Comparison of ENCODE assay signal across 8 cellular contexts in the genomic region with DNA sequence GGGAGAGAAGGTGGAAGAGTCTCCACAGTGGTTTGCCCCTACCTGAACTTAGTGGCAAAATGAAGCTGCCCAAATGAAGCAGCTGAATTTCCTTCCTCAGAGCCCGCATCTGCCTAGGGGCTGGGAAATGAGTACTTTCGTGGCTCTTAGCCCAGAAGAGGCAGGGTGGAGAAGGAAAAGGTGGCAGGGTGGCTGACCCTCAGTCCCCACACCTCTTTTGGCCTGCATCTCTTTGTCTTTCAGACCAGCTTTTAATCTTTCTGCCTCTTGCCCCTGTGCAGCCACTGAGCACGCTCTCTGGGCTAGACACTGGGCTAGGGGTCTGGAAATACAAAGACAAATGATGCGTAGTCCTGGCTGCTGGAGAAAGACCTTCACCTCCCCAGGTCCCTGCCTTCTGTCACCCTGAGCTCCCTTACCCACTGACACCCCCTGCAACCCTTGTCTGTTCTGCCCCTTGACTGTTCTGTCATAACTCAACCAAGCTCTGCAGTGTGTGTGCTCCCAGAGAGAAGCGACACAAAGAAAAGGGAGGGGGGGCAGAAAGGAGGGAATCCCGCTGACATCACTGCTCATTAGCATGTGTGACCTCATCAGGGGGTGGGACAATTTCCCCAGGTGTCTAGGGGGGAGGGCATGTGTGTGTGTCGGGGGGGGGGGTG. TPM values are rescaled to one million over a fixed set of nuclear protein-coding genes. Genes with fewer than 3 reads are reported as not detected.
DNase-seq lines count a peak whose midpoint lies in the region; ATAC-seq and TF ChIP-seq lines count a peak whose summit lies in the region.

No MANE protein-coding gene starts in this region.

- no peak for TF ChIP-seq RAD21 in SK-N-SH (IDR thresholded peaks at IDR 0.05; ENCODE audit: low read length)

- POLR2A ChIA-PET in HEK293 (lab: Yijun Ruan, JAX): interaction anchor here (0.5 to 1.6 kb wide), 6 partner anchors 11 to 1253 kb away, joined by 3 to 10 read pairs (median 4); a partner anchor contains a TSS
- POLR2A ChIA-PET in SK-N-SH (lab: Yijun Ruan, JAX): interaction anchor here (0.6 to 2.2 kb wide), 5 partner anchors 9 to 1548 kb away, joined by 3 to 11 read pairs (median 4); a partner anchor contains a TSS

- H3K9ac ChIP-seq in SK-N-SH (no peak overlapping the region), parathyroid adenoma (no peak overlapping the region)

- H2AFZ ChIP-seq in SK-N-SH (ENCODE audit: low read depth): no peak overlapping the region
- H2AFZ ChIP-seq in parathyroid adenoma: peak overlapping the region; percentile 61

- TF ChIP-seq EP300 in SK-N-SH (IDR thresholded peaks at IDR 0.05; ENCODE audit: borderline replicate concordance in 1 of 2, low read depth in 1 of 2, low read length in 1 of 2): no peak

- no peaks in the 10 kb centered on the region for H3K9me3 ChIP-seq in HEK293 (ENCODE audit: control insufficient read depth, insufficient read depth, low read depth, low read length)
- H3K9me3 ChIP-seq in SK-N-SH: no peaks in the 10 kb centered on the region
- H3K9me3 ChIP-seq in parathyroid adenoma (ENCODE audit: control insufficient read depth, low read length): no peaks in the 10 kb centered on the region
- H3K9me3 ChIP-seq in MG63: no peaks in the 10 kb centered on the region

- no peaks in the 10 kb centered on the region; the same call in 1 of the 2 replicates for H3K79me2 ChIP-seq in SK-N-SH (ENCODE audit: insufficient read depth)
- H3K79me2 ChIP-seq in parathyroid adenoma: peaks cover 10% of the 10 kb centered on the region

- H3K4me1 ChIP-seq in HEK293 (ENCODE audit: control insufficient read depth, insufficient read depth, low read length): peaks cover 6% of the 10 kb centered on the region
- H3K4me1 ChIP-seq in SK-N-SH (ENCODE audit: control insufficient read depth in 1 of 2, insufficient read depth in 2 of 2, low read depth in 1 of 2, low read length in 1 of 2): peaks cover under 1 to 39% of the 10 kb centered on the region in 2 experiments; a peak in 1 of 4 replicates
- H3K4me1 ChIP-seq in parathyroid adenoma: peaks cover 32% of the 10 kb centered on the region

- H3K27me3 ChIP-seq in SK-N-SH (ENCODE audit: insufficient read depth): no peaks in the 10 kb centered on the region
- no peaks in the 10 kb centered on the region for H3K27me3 ChIP-seq in parathyroid adenoma (ENCODE audit: control insufficient read depth, insufficient read depth, low read length)
- H3K27me3 ChIP-seq in MG63: no peaks in the 10 kb centered on the region

- whole genome bisulfite sequencing in SK-N-SH (ENCODE audit: low lambda C conversion rate): 68% methylated on average over 7 of the region's 7 CpGs

- no peaks in the 10 kb centered on the region for H3K9me2 ChIP-seq in SK-N-SH

- H3K36me3 Mint-ChIP-seq in immature natural killer cell: peaks cover 7 to 16% (median 10%) of the 10 kb centered on the region in 3 donors

- no peak overlapping the region for H3K27ac ChIP-seq in HEK293 (ENCODE audit: extremely low read depth, low read depth, low read length)
- H3K27ac ChIP-seq in SK-N-SH (ENCODE audit: low read depth in 2 of 2, low read length in 1 of 2): peak overlapping the region in 1 of 2 experiments; percentile 69; a peak in 1 of 4 replicates
- H3K27ac ChIP-seq in parathyroid adenoma: peak overlapping the region; percentile 94

- TF ChIP-seq CTCF in HEK293 (tag by site-specific recombination; IDR thresholded peaks at IDR 0.05) (no peak), SK-N-SH (IDR thresholded peaks at IDR 0.05) (no peak), parathyroid adenoma (IDR thresholded peaks at IDR 0.05) (no peak)

- no peaks in the 10 kb centered on the region for H3K9me3 Mint-ChIP-seq in immature natural killer cell

- DNase-seq in ACHN (peak; percentile 17), SK-N-SH (peak; percentile 87), immature natural killer cell (no peak), MG63 (no peak)

- peaks cover 30 to 37% of the 10 kb centered on the region in 2 donors for H3K4me1 Mint-ChIP-seq in immature natural killer cell

- H3K27ac Mint-ChIP-seq in immature natural killer cell: peak overlapping the region in 1 of 6 donors; percentile 3

- CTCF ChIA-PET in HEK293 (lab: Yijun Ruan, JAX): interaction anchor here (0.9 to 5.2 kb wide), 9 partner anchors 10 to 326 kb away, joined by 3 to 55 read pairs (median 5); a partner anchor contains a TSS
- CTCF ChIA-PET in SK-N-SH (lab: Yijun Ruan, JAX): interaction anchor here (0.6 to 13.0 kb wide), 11 partner anchors 10 to 1450 kb away, joined by 3 to 96 read pairs (median 5); a partner anchor contains a TSS

- H3K27me3 Mint-ChIP-seq in immature natural killer cell (ENCODE audit: low read depth in 3 of 3): peaks cover 6 to 18% (median 14%) of the 10 kb centered on the region in 3 donors

- peaks cover 4% of the 10 kb centered on the region for H3F3A ChIP-seq in SK-N-SH (replicated peaks; ENCODE audit: insufficient read depth)

- in situ Hi-C loops in ACHN (cut with HindIII; ENCODE audit: low pct_ligation_motif_present, low pct_unique_long_range_greater_than_20kb, low sequenced_read_pairs): no loop called here

- H3K4me3 ChIP-seq in HEK293 (ENCODE audit: low read depth, low read length) (no peak overlapping the region), SK-N-SH (ENCODE audit: low read depth in 2 of 2, low read length in 1 of 2) (no peak overlapping the region), parathyroid adenoma (ENCODE audit: low read depth, low read length) (no peak overlapping the region), MG63 (no peak overlapping the region)

- peaks cover 0 to 18% of the 10 kb centered on the region in 2 experiments; a peak in 2 of 3 replicates for H3K36me3 ChIP-seq in HEK293 (ENCODE audit: control insufficient read depth in 2 of 2, insufficient read depth in 1 of 2, low read length in 2 of 2)
- H3K36me3 ChIP-seq in SK-N-SH (replicated peaks in 1 of 2; ENCODE audit: control insufficient read depth in 1 of 2, insufficient read depth in 2 of 2, low read length in 1 of 2): peaks cover 6 to 10% of the 10 kb centered on the region in 2 experiments
- H3K36me3 ChIP-seq in parathyroid adenoma (ENCODE audit: control insufficient read depth, insufficient read depth, low read length): no peaks in the 10 kb centered on the region
- no peaks in the 10 kb centered on the region for H3K36me3 ChIP-seq in MG63

- H3K4me2 ChIP-seq in SK-N-SH: no peak overlapping the region
- peak overlapping the region; percentile 41 for H3K4me2 ChIP-seq in parathyroid adenoma (ENCODE audit: low read length)

- no peaks in the 10 kb centered on the region for H4K20me1 ChIP-seq in SK-N-SH (ENCODE audit: insufficient read depth)

- H3K4me3 Mint-ChIP-seq in immature natural killer cell: no peak overlapping the region

- ATAC-seq in esophagus mucosa: peak; percentile 41
- ATAC-seq in GM18502 (IDR thresholded peaks at IDR 0.05; ENCODE audit: poor library complexity, unreplicated experiment): no peak

TF ChIP-seq in HEK293, 187 proteins besides CTCF, POLR2A, EP300 and RAD21 (continues in another document):
- TF ChIP-seq ZIC2 (tag by site-specific recombination; IDR thresholded peaks at IDR 0.05) (peak; percentile 78), ZNF600 (tag by site-specific recombination; IDR thresholded peaks at IDR 0.05) (peak; percentile 82)

TF ChIP-seq in SK-N-SH, 30 proteins besides CTCF, POLR2A, EP300 and RAD21 (continues in another document):
- no peak for TF ChIP-seq ELF1 (IDR thresholded peaks at IDR 0.05)
- peak; percentile 49; the same call in 1 of the 2 replicates for TF ChIP-seq MXI1 (IDR thresholded peaks at IDR 0.05; ENCODE audit: low read depth, low read length)
- TF ChIP-seq TEAD4 (IDR thresholded peaks at IDR 0.05; ENCODE audit: borderline replicate concordance, insufficient read depth): no peak

RNA-seq across cellular contexts. Expression of a gene that starts 0.4 kb away (rescaled TPM):
- 0.26 and 0.36 TPM in 2 replicates for polyA plus RNA-seq in SK-N-SH (2012; rRNA removed)
- polyA plus RNA-seq in SK-N-SH (2012; cell fraction: cytosol; rRNA removed): 0.12 and 0.17 TPM in 2 replicates
- 1.2 TPM in 2 replicates for polyA plus RNA-seq in SK-N-SH (2012; cell fraction: nucleus; rRNA removed)
- total RNA-seq in esophagus mucosa: 0.32 TPM
- under 1 TPM; 0.22 to 0.74 (median 0.66) TPM for polyA plus RNA-seq in immature natural killer cell
- not detected in 2 replicates for total RNA-seq in MG63 (2014; rRNA removed; shearing (Covaris generic); ENCODE audit: low replicate concordance)

RNA-seq across cellular contexts. Expression of a gene that starts 11.1 kb away (rescaled TPM):
- polyA plus RNA-seq in SK-N-SH (2012; rRNA removed) (87.8 and 117 TPM in 2 replicates), immature natural killer cell (100 to 1,000 TPM in 2 of 3 donors, 10 to 100 TPM in 1; 74.6 to 146 (median 136) TPM)
- polyA plus RNA-seq in SK-N-SH (2012; cell fraction: cytosol; rRNA removed): 37.3 and 79.1 TPM in 2 replicates
- 78.8 and 101 TPM in 2 replicates for polyA plus RNA-seq in SK-N-SH (2012; cell fraction: nucleus; rRNA removed)
- total RNA-seq in esophagus mucosa: 173 TPM
- 6.4 and 21.9 TPM in 2 replicates for total RNA-seq in MG63 (2014; rRNA removed; shearing (Covaris generic); ENCODE audit: low replicate concordance)

RNA-seq across cellular contexts. Expression of a gene that starts 36.3 kb away (rescaled TPM):
- polyA plus RNA-seq in SK-N-SH (2012; rRNA removed): 52.4 and 65.5 TPM in 2 replicates
- 70.3 and 76.0 TPM in 2 replicates for polyA plus RNA-seq in SK-N-SH (2012; cell fraction: cytosol; rRNA removed)
- polyA plus RNA-seq in SK-N-SH (2012; cell fraction: nucleus; rRNA removed): 97.7 and 97.9 TPM in 2 replicates
- total RNA-seq in esophagus mucosa: 35.4 TPM
- polyA plus RNA-seq in immature natural killer cell: 10 to 100 TPM; 80.9 to 91.9 (median 85.5) TPM
- total RNA-seq in MG63 (2014; rRNA removed; shearing (Covaris generic); ENCODE audit: low replicate concordance): 25.4 and 27.8 TPM in 2 replicates

RNA-seq across cellular contexts. Expression of a gene that starts 46.3 kb away (rescaled TPM):
- polyA plus RNA-seq in SK-N-SH (2012; rRNA removed) (139 and 142 TPM in 2 replicates), immature natural killer cell (not detected)
- polyA plus RNA-seq in SK-N-SH (2012; cell fraction: cytosol; rRNA removed): 63.7 and 87.9 TPM in 2 replicates
- polyA plus RNA-seq in SK-N-SH (2012; cell fraction: nucleus; rRNA removed): 217 and 306 TPM in 2 replicates
- 109 TPM for total RNA-seq in esophagus mucosa
- total RNA-seq in MG63 (2014; rRNA removed; shearing (Covaris generic); ENCODE audit: low replicate concordance): 85.2 and 124 TPM in 2 replicates

RNA-seq across cellular contexts. Expression of a gene that starts 46.5 kb away (rescaled TPM):
- 132 and 174 TPM in 2 replicates for polyA plus RNA-seq in SK-N-SH (2012; rRNA removed)
- polyA plus RNA-seq in SK-N-SH (2012; cell fraction: cytosol; rRNA removed): 103 and 123 TPM in 2 replicates
- 158 and 224 TPM in 2 replicates for polyA plus RNA-seq in SK-N-SH (2012; cell fraction: nucleus; rRNA removed)
- 65.4 TPM for total RNA-seq in esophagus mucosa
- polyA plus RNA-seq in immature natural killer cell: 10 to 100 TPM; 32.9 to 34.9 (median 34.7) TPM
- 99.2 and 100 TPM in 2 replicates for total RNA-seq in MG63 (2014; rRNA removed; shearing (Covaris generic); ENCODE audit: low replicate concordance)

Comparison
In these comparisons a context has a peak if more than half of its experiments do, and no peak if none do; other contexts are left out.
1. DNase-seq: peak in ACHN (single experiment) and SK-N-SH (single experiment); none in immature natural killer cell (0 of 3) and MG63 (single experiment).